Comparison of ENCODE assay signal across 28 cellular contexts in genomic region chrX:9824554-9824953, GRCh38. TPM values are rescaled to one million over a fixed set of nuclear protein-coding genes. Genes with fewer than 3 reads are reported as not detected.
DNase-seq lines count a peak whose midpoint lies in the region; ATAC-seq and TF ChIP-seq lines count a peak whose summit lies in the region.
"Had no signal": no experiment of that assay in that cellular context is flagged by ENCODE, and none has a peak within 500 bp of the region (broad histone marks: within the 10 kb centered on the region; RNA-seq: fewer than 3 reads in every experiment).

No MANE protein-coding gene starts in this region.

- H3K4me3 Mint-ChIP-seq in GM23338 (no peak overlapping the region), nephron (peak overlapping the region in 2 of 3 experiments; percentile 15 to 52)
- H3K4me3 Mint-ChIP-seq: CD4-positive, CD25-positive, alpha-beta regulatory T cell had no signal

- H3K4me1 ChIP-seq in GM23338 (ENCODE audit: insufficient read depth) (peaks cover 36% of the 10 kb centered on the region), IMR-90 (ENCODE audit: control insufficient read depth, insufficient read depth, low read length) (peaks cover 9% of the 10 kb centered on the region; the same call in 1 of the 2 replicates), hepatocyte (ENCODE audit: insufficient read depth) (no peaks in the 10 kb centered on the region)
- H3K4me1 ChIP-seq: A549, Caco-2, Peyer's patch, SJCRH30 had no signal

- H3K79me2 ChIP-seq in GM23338 (replicated peaks; ENCODE audit: insufficient read depth) (peaks cover 13% of the 10 kb centered on the region), hepatocyte (peaks cover 9% of the 10 kb centered on the region)

- no peaks in the 10 kb centered on the region for H3K9me1 ChIP-seq in IMR-90 (ENCODE audit: insufficient read depth, low read length)

- no peak overlapping the region for H3K4ac ChIP-seq in IMR-90 (ENCODE audit: low read depth, low read length)

- H3K27me3 Mint-ChIP-seq in GM23338 (ENCODE audit: insufficient read depth, low read depth, poor library complexity) = peaks cover 7% of the 10 kb centered on the region
- no peaks in the 10 kb centered on the region for H3K27me3 Mint-ChIP-seq in nephron (ENCODE audit: low read depth)

- POLR2A ChIA-PET in IMR-90 (lab: Charles Lee; ENCODE audit: unreplicated experiment) = no interaction called here

- no TSS peak for BruUV-seq in IMR-90 (replicated peaks; lab: Mats Ljungman, UMichigan)

- DNase-seq in GM23338 (ENCODE audit: low spot score) = no peak
- DNase-seq in IMR-90 = no peak
- DNase-seq in hepatocyte (ENCODE audit: low spot score) = no peak
- DNase-seq in activated CD4-positive, alpha-beta T cell treated with anti-CD3 and anti-CD28 coated beads, Interleukin-2, amount 50 U/mL, for 48 hours = no peak
- DNase-seq in COLO668 (lab: John Stamatoyannopoulos, UW; ENCODE audit: unreplicated experiment) = no peak
- DNase-seq in T-helper 9 cell = no peak
- DNase-seq in OCI-M1 (lab: John Stamatoyannopoulos, UW) = no peak
- DNase-seq: Caco-2; CD4-positive, CD25-positive, alpha-beta regulatory T cell; DMS 273 treated with DMSO at 0.1 percent for 48 hours; DMS79 treated with DMSO at 0.1 percent for 48 hours; GM23248; Karpas-422; MV-4-11; NCI-H1105 treated with DMSO at 0.1 percent for 48 hours; NCI-H2029 treated with DMSO at 0.1 percent for 48 hours; NCI-H2171; NCI-H345; NCI-H524; NCI-H774; NK-92 treated with Interleukin-12 subunit alpha and Interleukin-12 subunit beta, amount 100 ng/mL, for 24 hours; Peyer's patch; SJCRH30 had no signal

- H3K4me1 Mint-ChIP-seq in GM23338 (peaks cover 46% of the 10 kb centered on the region), nephron (peaks cover 14% of the 10 kb centered on the region)
- H3K4me1 Mint-ChIP-seq: CD4-positive, CD25-positive, alpha-beta regulatory T cell had no signal

- H3K9me3 ChIP-seq in IMR-90 (ENCODE audit: control insufficient read depth, insufficient read depth, low read length) (no peaks in the 10 kb centered on the region), hepatocyte (ENCODE audit: low read depth) (no peaks in the 10 kb centered on the region)
- H3K9me3 ChIP-seq: A549, Caco-2, Peyer's patch, SJCRH30 had no signal

- TF ChIP-seq CTCF in GM23338 (conservative IDR thresholded peaks at IDR 0.05; ENCODE audit: low read depth in 2 of 2) = no peak
- TF ChIP-seq CTCF in IMR-90 (conservative IDR thresholded peaks at IDR 0.05; ENCODE audit: low read depth, low read length) = no peak
- no peak for TF ChIP-seq CTCF in hepatocyte (IDR thresholded peaks at IDR 0.05; ENCODE audit: poor library complexity)
- no peak for TF ChIP-seq CTCF in nephron (IDR thresholded peaks at IDR 0.05; ENCODE audit: unreplicated experiment in 3 of 3)

- CTCF ChIA-PET in IMR-90 (lab: Yijun Ruan, JAX) = no interaction called here

- H3K27me3 ChIP-seq in GM23338 (ENCODE audit: insufficient read depth) (no peaks in the 10 kb centered on the region), IMR-90 (ENCODE audit: control insufficient read depth, insufficient read depth, low read length) (no peaks in the 10 kb centered on the region), hepatocyte (no peaks in the 10 kb centered on the region)
- H3K27me3 ChIP-seq: Peyer's patch, SJCRH30 had no signal

- 0 out of 2 replicates have a peak overlapping the region, but pooled peaks have one; percentile 65 for H3K27ac Mint-ChIP-seq in GM23338
- H3K27ac Mint-ChIP-seq in nephron = peak overlapping the region; percentile 92 to 96 (median 93)
- H3K27ac Mint-ChIP-seq: CD4-positive, CD25-positive, alpha-beta regulatory T cell had no signal

- H3K4me2 ChIP-seq in GM23338 = no peak overlapping the region
- peak overlapping the region; percentile 2; the same call in 1 of the 2 replicates for H3K4me2 ChIP-seq in IMR-90 (ENCODE audit: low read depth, low read length)
- peak overlapping the region; percentile 49 for H3K4me2 ChIP-seq in hepatocyte
- H3K4me2 ChIP-seq: A549 had no signal

- no peak overlapping the region for H3K14ac ChIP-seq in IMR-90 (replicated peaks; ENCODE audit: low read depth, low read length)

- H4K91ac ChIP-seq in IMR-90 (ENCODE audit: insufficient read depth, low read depth, low read length) = no peak overlapping the region

- H3K79me1 ChIP-seq in IMR-90 (ENCODE audit: low read depth in 1 of 2, low read length in 2 of 2) = no peaks in the 10 kb centered on the region

- no peak overlapping the region for H2BK5ac ChIP-seq in IMR-90 (ENCODE audit: low read depth, low read length, poor library complexity, severe bottlenecking)

- H3K56ac ChIP-seq in IMR-90 (ENCODE audit: extremely low read depth, insufficient read depth, low read length) = no peak overlapping the region

- no peak overlapping the region for H3K23ac ChIP-seq in IMR-90 (ENCODE audit: low read depth, low read length)

- no peak for TF ChIP-seq RAD21 in IMR-90 (IDR thresholded peaks at IDR 0.05; ENCODE audit: low read length)

- no peak overlapping the region for H2BK120ac ChIP-seq in IMR-90 (ENCODE audit: low read depth, low read length)

- H3F3A ChIP-seq in GM23338 (replicated peaks; ENCODE audit: low read depth) = no peaks in the 10 kb centered on the region

- H3K18ac ChIP-seq in IMR-90 (ENCODE audit: low read depth, low read length) = no peak overlapping the region

- H2AK9ac ChIP-seq in IMR-90 (replicated peaks; ENCODE audit: low read depth, low read length, poor library complexity) = no peak overlapping the region

- H2AFZ ChIP-seq in GM23338 (no peak overlapping the region), IMR-90 (replicated peaks; ENCODE audit: low read length, poor library complexity) (peak overlapping the region; percentile 21), hepatocyte (no peak overlapping the region)
- H2AFZ ChIP-seq: GM23248 had no signal

- H2BK20ac ChIP-seq in IMR-90 (ENCODE audit: low read depth, low read length) = no peak overlapping the region

- no peak overlapping the region for H3K9ac ChIP-seq in IMR-90 (ENCODE audit: low read depth, low read length)
- H3K9ac ChIP-seq: GM23248 had no signal

- H4K8ac ChIP-seq in IMR-90 (ENCODE audit: low read depth in 2 of 2, low read length in 2 of 2) = no peak overlapping the region

- WGBS in IMR-90 (ENCODE audit: extremely low coverage in 2 of 2, insufficient read length in 1 of 2), 2 experiments = 47% methylated on average over 3 of the region's 12 CpGs; no CpG with 5 or more reads in 1 of the 2 experiments
- 70% methylated on average over 12 of the region's 12 CpGs for WGBS in hepatocyte (ENCODE audit: low lambda C conversion rate, missing lambda C conversion rate)

- no peak for TF ChIP-seq POLR2A in IMR-90 (IDR thresholded peaks at IDR 0.05; ENCODE audit: low read depth, low read length)

- no peaks in the 10 kb centered on the region for H3K36me3 Mint-ChIP-seq in GM23338 (ENCODE audit: low read depth)
- no peaks in the 10 kb centered on the region for H3K36me3 Mint-ChIP-seq in nephron (ENCODE audit: low read depth)
- H3K36me3 Mint-ChIP-seq: CD4-positive, CD25-positive, alpha-beta regulatory T cell had no signal

- dilution Hi-C loops in IMR-90 (cut with HindIII; ENCODE audit: low sequenced_read_pairs, unreplicated experiment) = no loop called here

- no peak overlapping the region for H2AK5ac ChIP-seq in IMR-90 (ENCODE audit: low read depth, low read length)

- no peaks in the 10 kb centered on the region for H3K36me3 ChIP-seq in GM23338 (ENCODE audit: insufficient read depth)
- no peaks in the 10 kb centered on the region for H3K36me3 ChIP-seq in IMR-90 (ENCODE audit: control insufficient read depth, insufficient read depth, low read length)
- no peaks in the 10 kb centered on the region for H3K36me3 ChIP-seq in hepatocyte (replicated peaks; ENCODE audit: insufficient read depth, low read depth)
- H3K36me3 ChIP-seq: Peyer's patch, SJCRH30 had no signal

- H2BK15ac ChIP-seq in IMR-90 (ENCODE audit: low read depth, low read length) = no peak overlapping the region

- H3K9me3 Mint-ChIP-seq in GM23338 (no peaks in the 10 kb centered on the region), nephron (no peaks in the 10 kb centered on the region)

- H4K20me1 ChIP-seq in GM23338 (replicated peaks; ENCODE audit: insufficient read depth) = no peaks in the 10 kb centered on the region; the same call in none of the 2 replicates
- no peaks in the 10 kb centered on the region for H4K20me1 ChIP-seq in IMR-90 (ENCODE audit: insufficient read depth, low read length)
- no peaks in the 10 kb centered on the region for H4K20me1 ChIP-seq in hepatocyte (ENCODE audit: insufficient read depth, poor library complexity, severe bottlenecking)

- intact Hi-C loops in IMR-90 (cut with micrococcal nuclease) = no loop called here

- peak overlapping the region; percentile 55; the same call in 1 of the 2 replicates for H4K5ac ChIP-seq in IMR-90 (ENCODE audit: low read depth, low read length)

- H3K9me2 ChIP-seq in GM23338 (ENCODE audit: insufficient read depth) (no peaks in the 10 kb centered on the region), hepatocyte (replicated peaks; ENCODE audit: insufficient read depth) (no peaks in the 10 kb centered on the region)

- peak; percentile 39 for ATAC-seq in GM23338
- ATAC-seq in IMR-90 (ENCODE audit: low read depth) = no peak
- ATAC-seq: A549, GM12878, HCT116 had no signal

- no peak overlapping the region for H3K27ac ChIP-seq in GM23338 (ENCODE audit: low read depth)
- H3K27ac ChIP-seq in IMR-90 (ENCODE audit: insufficient read depth, low read length) = no peak overlapping the region
- peak overlapping the region; percentile 31 for H3K27ac ChIP-seq in hepatocyte
- H3K27ac ChIP-seq: A549, GM23248, Peyer's patch, SJCRH30 had no signal

- H3K4me3 ChIP-seq in GM23338 (no peak overlapping the region), IMR-90 (ENCODE audit: insufficient read depth, low read depth, low read length) (no peak overlapping the region), hepatocyte (no peak overlapping the region)
- H3K4me3 ChIP-seq: A549, GM12878, GM23248, Peyer's patch, SJCRH30 had no signal

- in situ Hi-C loops in IMR-90 (cut with MboI; ENCODE audit: low sequenced_read_pairs) = no loop called here

TF ChIP-seq in IMR-90, 13 proteins besides CTCF, POLR2A, EP300 and RAD21:
- TF ChIP-seq BHLHE40 (IDR thresholded peaks at IDR 0.05; ENCODE audit: low read depth, low read length) = no peak

RNA-seq across cellular contexts. Expression of gene SHROOM2, which starts 38.3 kb away (rescaled TPM):
- total RNA-seq in GM23338 (2014; rRNA removed; shearing (Covaris generic)) = 15.8 and 16.8 TPM in 2 replicates
- polyA plus RNA-seq in GM23338 (2016; fragmentation: Nextera tagmentation; extraction: Ambion mirVana) = 3.2 and 3.5 TPM in 2 replicates
- total RNA-seq in IMR-90 (2012; rRNA removed) = 8.1 TPM in 2 replicates
- polyA plus RNA-seq in IMR-90 (2012; rRNA removed) = 14.2 and 14.6 TPM in 2 replicates
- polyA plus RNA-seq in IMR-90 (2012; cell fraction: cytosol; rRNA removed) = 12.7 and 17.2 TPM in 2 replicates
- polyA plus RNA-seq in IMR-90 (2012; cell fraction: nucleus; rRNA removed; ENCODE audit: low replicate concordance) = 23.2 and 26.5 TPM in 2 replicates
- 6.2 and 8.5 TPM in 2 replicates for total RNA-seq in hepatocyte
- 5.6 and 6.9 TPM in 2 replicates for polyA plus RNA-seq in hepatocyte
- polyA plus RNA-seq: CD4-positive, CD25-positive, alpha-beta regulatory T cell had no signal

RNA-seq across cellular contexts. Expression of gene GPR143, which starts 58.9 kb away (rescaled TPM):
- 13.0 and 17.2 TPM in 2 replicates for total RNA-seq in GM23338 (2014; rRNA removed; shearing (Covaris generic))
- polyA plus RNA-seq in GM23338 (2016; fragmentation: Nextera tagmentation; extraction: Ambion mirVana) (7.4 and 9.4 TPM in 2 replicates), IMR-90 (2012; rRNA removed) (0.07 and 0.10 TPM in 2 replicates), hepatocyte (9.4 and 9.8 TPM in 2 replicates)
- total RNA-seq in IMR-90 (2012; rRNA removed) (not detected in 2 replicates), hepatocyte (3.0 and 3.2 TPM in 2 replicates)
- polyA plus RNA-seq in IMR-90 (2012; cell fraction: cytosol; rRNA removed) = 0.15 TPM in 1 of 2 replicates, not detected in the other
- 0.03 TPM in 1 of 2 replicates, not detected in the other for polyA plus RNA-seq in IMR-90 (2012; cell fraction: nucleus; rRNA removed; ENCODE audit: low replicate concordance)
- total RNA-seq: CD4-positive, CD25-positive, alpha-beta regulatory T cell; GM23248; Peyer's patch; SJCRH30 had no signal
- polyA plus RNA-seq: A549, BJ, GM23248 had no signal
